ENCODE assay signal across 10 cellular contexts in the genomic region with DNA sequence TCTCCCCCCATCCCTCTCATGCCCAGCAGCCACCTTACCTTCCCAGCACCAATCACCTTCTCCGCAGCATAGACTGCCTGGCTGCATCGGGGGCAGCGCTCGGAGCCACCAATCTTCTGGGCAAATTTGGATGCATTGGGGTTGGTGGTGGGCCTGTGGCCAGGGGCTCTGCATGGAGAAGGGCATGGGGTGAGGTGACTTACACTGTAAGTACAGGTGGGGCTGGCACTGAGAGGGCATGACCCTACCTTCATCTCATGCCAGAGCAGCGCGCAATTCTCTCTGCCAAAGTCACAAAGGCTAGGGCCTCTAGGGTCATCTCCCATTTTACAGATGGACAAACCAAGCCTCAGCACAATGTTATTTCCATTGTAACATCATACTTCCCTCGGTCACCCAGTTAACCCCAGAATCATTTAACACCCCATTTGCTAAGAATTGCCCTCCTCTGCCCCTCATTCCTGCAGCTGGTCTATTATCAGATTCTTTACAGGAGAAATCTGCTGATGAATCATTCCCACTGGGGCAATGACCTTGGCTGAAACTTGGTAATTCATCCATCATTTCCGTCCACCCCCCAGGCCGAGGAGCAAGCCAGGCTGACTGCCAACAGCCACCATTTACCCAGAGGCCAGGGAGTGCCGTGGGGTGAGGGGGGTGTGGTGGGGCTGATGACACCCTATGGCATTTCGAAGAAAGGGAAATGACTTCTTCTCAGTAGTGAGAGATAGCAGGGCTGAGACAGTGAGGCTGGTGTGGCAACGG. TPM values are rescaled to one million over a fixed set of nuclear protein-coding genes. Genes with fewer than 3 reads are reported as not detected.
A peak's percentile ranks its signal among the peaks of the same experiment; 100 is the strongest.
DNase-seq lines count a peak whose midpoint lies in the region; ATAC-seq, FAIRE-seq and TF ChIP-seq lines count a peak whose summit lies in the region.
"Had no signal": no experiment of that assay in that cellular context is flagged by ENCODE, and none has a peak within 500 bp of the region (broad histone marks: within the 10 kb centered on the region; RNA-seq: fewer than 3 reads in every experiment).

No MANE protein-coding gene starts in this region.

- in situ Hi-C loops in gastrocnemius medialis (cut with MboI; ENCODE audit: low sequenced_read_pairs in 4 of 4): no loop called here

- peak overlapping the region; percentile 60 to 73 for H3K27ac ChIP-seq in thoracic aorta
- peak overlapping the region in 2 of 4 donors; percentile 51 to 55 for H3K27ac ChIP-seq in gastrocnemius medialis

- intact Hi-C loops in gastrocnemius medialis (cut with DNase I; ENCODE audit: low total_unique reads): no loop called here

- peaks cover 9% of the 10 kb centered on the region for H3K36me3 ChIP-seq in kidney epithelial cell (ENCODE audit: control insufficient read depth, insufficient read depth, low read length)
- peaks cover 70% of the 10 kb centered on the region for H3K36me3 ChIP-seq in thoracic aorta
- no peaks in the 10 kb centered on the region for H3K36me3 ChIP-seq in gastrocnemius medialis

- ATAC-seq in thoracic aorta (ENCODE audit: insufficient number of reproducible peaks, low FRiP score, low read depth): peak; percentile 49
- ATAC-seq in gastrocnemius medialis: no peak
- no peak for ATAC-seq in GM21381 (IDR thresholded peaks at IDR 0.05; ENCODE audit: unreplicated experiment)
- ATAC-seq: activated T-cell treated with anti-CD3 and anti-CD28 coated beads, Interleukin-2, amount 50 U/mL, for 4 hours had no signal

- peaks cover 44 to 89% of the 10 kb centered on the region in 2 donors for H3K4me1 ChIP-seq in thoracic aorta (ENCODE audit: control insufficient read depth in 1 of 2, low read depth in 2 of 2)
- peaks cover 33 to 38% of the 10 kb centered on the region in 2 donors for H3K4me1 ChIP-seq in gastrocnemius medialis

- peak; percentile 96 for FAIRE-seq in HTR-8/SVneo (lab: Jason Lieb, UNC)

- TF ChIP-seq CTCF in kidney epithelial cell (IDR thresholded peaks at IDR 0.05; ENCODE audit: insufficient read depth, low read length, poor library complexity, severe bottlenecking): no peak
- no peak for TF ChIP-seq CTCF in thoracic aorta (IDR thresholded peaks at IDR 0.05)
- TF ChIP-seq CTCF in gastrocnemius medialis (IDR thresholded peaks at IDR 0.05 in 4 of 5, conservative IDR thresholded peaks at IDR 0.05 in 1 of 5): no peak

- H3K9me3 ChIP-seq in thoracic aorta: no peaks in the 10 kb centered on the region
- no peaks in the 10 kb centered on the region for H3K9me3 ChIP-seq in gastrocnemius medialis

- H3K4me3 ChIP-seq in kidney epithelial cell (ENCODE audit: low read depth, low read length) (no peak overlapping the region), thoracic aorta (no peak overlapping the region), gastrocnemius medialis (no peak overlapping the region)

- H3K27me3 ChIP-seq in kidney epithelial cell (ENCODE audit: control insufficient read depth, insufficient read depth, low read length) (no peaks in the 10 kb centered on the region), thoracic aorta (replicated peaks; ENCODE audit: insufficient read depth) (no peaks in the 10 kb centered on the region), gastrocnemius medialis (no peaks in the 10 kb centered on the region)

- no peak for TF ChIP-seq POLR2A in gastrocnemius medialis (IDR thresholded peaks at IDR 0.05)

- DNase-seq in HTR-8/SVneo (ENCODE audit: insufficient read length, low spot score): peak; percentile 92
- peak; percentile 66 for DNase-seq in brain pericyte (ENCODE audit: low read depth, low spot score)
- DNase-seq in kidney epithelial cell (ENCODE audit: low read depth): peak; percentile 77
- no peak for DNase-seq in thoracic aorta (ENCODE audit: low spot score)
- DNase-seq in DMS79 treated with DMSO at 0.1 percent for 48 hours (lab: John Stamatoyannopoulos, UW): no peak
- no peak for DNase-seq in gastrocnemius medialis
- DNase-seq in DMS153 treated with DMSO at 0.1 percent for 48 hours (lab: John Stamatoyannopoulos, UW; ENCODE audit: unreplicated experiment): no peak
- DNase-seq: activated T-cell treated with anti-CD3 and anti-CD28 coated beads, Interleukin-2, amount 50 U/mL, for 4 hours; NCI-H2107 had no signal

RNA-seq across cellular contexts. Expression of gene CSRP1, which starts 17.9 kb away (rescaled TPM):
- 784 and 823 TPM in 2 replicates for total RNA-seq in kidney epithelial cell
- total RNA-seq in thoracic aorta: 1,000 to 10,000 TPM; 2,051 to 3,060 TPM
- total RNA-seq in gastrocnemius medialis: 10 to 100 TPM; 22.7 to 91.1 (median 68.9) TPM

RNA-seq across cellular contexts. Expression of gene PHLDA3, which starts 20.0 kb away (rescaled TPM):
- total RNA-seq in kidney epithelial cell (130 and 132 TPM in 2 replicates), thoracic aorta (100 to 1,000 TPM in 1 of 2 donors, 10 to 100 TPM in 1; 65.7 to 134 TPM), gastrocnemius medialis (10 to 100 TPM in 3 of 4 donors, 1 to 10 TPM in 1; 7.4 to 91.8 (median 62.7) TPM)

RNA-seq across cellular contexts. Expression of gene NAV1, which starts 49.9 kb away (rescaled TPM):
- total RNA-seq in kidney epithelial cell (37.1 and 43.0 TPM in 2 replicates), thoracic aorta (100 to 1,000 TPM; 126 to 255 TPM), gastrocnemius medialis (1 to 10 TPM; 4.2 to 9.1 (median 7.1) TPM)

Comparison
In these comparisons a context has a peak if more than half of its experiments do, and no peak if none do; other contexts are left out.
1. DNase-seq: peak in HTR-8/SVneo (single experiment), brain pericyte (single experiment) and kidney epithelial cell (single experiment); none in thoracic aorta (single experiment), DMS79 treated with DMSO at 0.1 percent for 48 hours (single experiment), gastrocnemius medialis (0 of 2) and DMS153 treated with DMSO at 0.1 percent for 48 hours (single experiment).